In the genomic region with DNA sequence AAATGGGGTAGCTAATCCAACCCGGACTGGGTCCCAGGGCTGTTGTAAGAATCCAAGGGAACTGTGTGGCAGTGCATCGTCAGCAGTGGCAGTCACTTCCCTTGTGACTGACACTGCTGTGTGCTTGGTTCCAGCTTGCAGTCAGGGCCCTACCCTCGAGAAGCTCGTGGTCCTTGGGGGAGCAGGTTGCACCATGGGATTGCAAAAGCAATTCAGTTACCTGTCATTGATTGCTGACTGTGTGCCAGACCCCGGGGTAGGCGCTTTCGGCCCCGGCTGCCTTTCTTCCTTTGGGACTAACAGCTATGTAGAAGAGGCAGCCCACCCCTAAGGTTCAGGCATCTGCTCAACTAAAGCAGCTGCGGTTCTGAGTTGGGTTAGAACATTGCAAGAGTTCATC, we compare ENCODE assay signal across 1 cellular context.
TF ChIP-seq lines count a peak whose summit lies in the region.

No MANE protein-coding gene starts in this region.

TF ChIP-seq in liver, 16 proteins besides CTCF, POLR2A, EP300 and RAD21 (continued from another document):
- TF ChIP-seq, protein P1, sequence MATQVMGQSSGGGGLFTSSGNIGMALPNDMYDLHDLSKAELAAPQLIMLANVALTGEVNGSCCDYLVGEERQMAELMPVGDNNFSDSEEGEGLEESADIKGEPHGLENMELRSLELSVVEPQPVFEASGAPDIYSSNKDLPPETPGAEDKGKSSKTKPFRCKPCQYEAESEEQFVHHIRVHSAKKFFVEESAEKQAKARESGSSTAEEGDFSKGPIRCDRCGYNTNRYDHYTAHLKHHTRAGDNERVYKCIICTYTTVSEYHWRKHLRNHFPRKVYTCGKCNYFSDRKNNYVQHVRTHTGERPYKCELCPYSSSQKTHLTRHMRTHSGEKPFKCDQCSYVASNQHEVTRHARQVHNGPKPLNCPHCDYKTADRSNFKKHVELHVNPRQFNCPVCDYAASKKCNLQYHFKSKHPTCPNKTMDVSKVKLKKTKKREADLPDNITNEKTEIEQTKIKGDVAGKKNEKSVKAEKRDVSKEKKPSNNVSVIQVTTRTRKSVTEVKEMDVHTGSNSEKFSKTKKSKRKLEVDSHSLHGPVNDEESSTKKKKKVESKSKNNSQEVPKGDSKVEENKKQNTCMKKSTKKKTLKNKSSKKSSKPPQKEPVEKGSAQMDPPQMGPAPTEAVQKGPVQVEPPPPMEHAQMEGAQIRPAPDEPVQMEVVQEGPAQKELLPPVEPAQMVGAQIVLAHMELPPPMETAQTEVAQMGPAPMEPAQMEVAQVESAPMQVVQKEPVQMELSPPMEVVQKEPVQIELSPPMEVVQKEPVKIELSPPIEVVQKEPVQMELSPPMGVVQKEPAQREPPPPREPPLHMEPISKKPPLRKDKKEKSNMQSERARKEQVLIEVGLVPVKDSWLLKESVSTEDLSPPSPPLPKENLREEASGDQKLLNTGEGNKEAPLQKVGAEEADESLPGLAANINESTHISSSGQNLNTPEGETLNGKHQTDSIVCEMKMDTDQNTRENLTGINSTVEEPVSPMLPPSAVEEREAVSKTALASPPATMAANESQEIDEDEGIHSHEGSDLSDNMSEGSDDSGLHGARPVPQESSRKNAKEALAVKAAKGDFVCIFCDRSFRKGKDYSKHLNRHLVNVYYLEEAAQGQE (IDR thresholded peaks at IDR 0.05), result no peak
